22 cellular contexts compared by ENCODE assay signal in the genomic region with DNA sequence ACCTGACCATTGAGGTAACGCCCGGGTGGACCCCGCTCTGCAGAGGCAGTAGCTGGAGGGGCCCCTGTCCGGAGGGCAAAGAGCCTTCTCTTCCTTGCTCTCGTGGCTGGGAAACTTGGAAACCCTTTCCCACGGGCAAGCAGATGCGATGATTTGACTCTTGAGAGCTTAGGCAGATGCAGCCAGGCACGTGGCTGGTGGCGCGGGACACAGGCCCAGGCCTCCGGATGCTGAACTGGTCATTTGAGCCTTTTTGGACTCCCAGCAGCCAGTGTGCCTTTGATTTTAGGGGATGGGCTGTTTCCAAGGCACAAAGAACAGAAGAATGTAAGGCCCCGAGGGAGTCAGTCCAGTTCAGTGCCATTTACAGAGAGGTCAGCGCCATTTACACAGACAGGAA. TPM values are rescaled to one million over a fixed set of nuclear protein-coding genes. Genes with fewer than 3 reads are reported as not detected.
"Had no signal": no experiment of that assay in that cellular context is flagged by ENCODE, and none has a peak within 500 bp of the region (broad histone marks: within the 10 kb centered on the region; RNA-seq: fewer than 3 reads in every experiment).

No MANE protein-coding gene starts in this region.

- H3K4me1 Mint-ChIP-seq: activated naive CD8-positive, alpha-beta T cell treated with anti-CD3 and anti-CD28 coated beads, Interleukin-2, amount 10 ng/mL, durations not matched to agents 7 days and 5 days; endodermal cell had no signal

- H3K27ac ChIP-seq: breast epithelium, sigmoid colon, suprapubic skin, upper lobe of left lung had no signal

- H3K27me3 ChIP-seq: upper lobe of left lung had no signal

- H3K9me3 ChIP-seq: breast epithelium, sigmoid colon, suprapubic skin, upper lobe of left lung had no signal

- DNase-seq: activated CD4-positive, alpha-beta memory T cell treated with anti-CD3 and anti-CD28 coated beads for 36 hours; activated CD4-positive, alpha-beta T cell treated with anti-CD3 and anti-CD28 coated beads for 1 hour; activated CD8-positive, alpha-beta memory T cell treated with anti-CD3 and anti-CD28 coated beads, Interleukin-2, amount 50 U/mL, for 4 hours; activated gamma-delta T cell treated with Interleukin-2 at 50 U/mL for 16 hours; activated naive CD8-positive, alpha-beta T cell treated with anti-CD3 and anti-CD28 coated beads, Interleukin-2, amount 10 ng/mL, durations not matched to agents 7 days and 5 days; activated T-cell treated with anti-CD3 and anti-CD28 coated beads, Interleukin-2, amount 50 U/mL, for 72 hours; aorta; endodermal cell; erythroblast; left colon; nephron progenitor cell; sigmoid colon; stimulated activated CD4-positive, alpha-beta T cell treated with anti-CD3 and anti-CD28 coated beads, Interleukin-2, amount 100 ng/mL, for 48 hours; stimulated activated naive CD4-positive, alpha-beta T cell treated with Interleukin-2 at 50 U/mL for 16 hours; T-helper 2 cell had no signal

- H3K4me1 ChIP-seq: breast epithelium had no signal

- H3K27me3 Mint-ChIP-seq: activated naive CD8-positive, alpha-beta T cell treated with anti-CD3 and anti-CD28 coated beads, Interleukin-2, amount 10 ng/mL, durations not matched to agents 7 days and 5 days had no signal

- H3K4me3 ChIP-seq: breast epithelium, sigmoid colon, suprapubic skin, upper lobe of left lung had no signal

- H3K27ac Mint-ChIP-seq: activated CD4-positive, alpha-beta memory T cell treated with anti-CD3 and anti-CD28 coated beads for 36 hours; activated naive CD8-positive, alpha-beta T cell treated with anti-CD3 and anti-CD28 coated beads, Interleukin-2, amount 10 ng/mL, durations not matched to agents 7 days and 5 days; activated T-cell treated with anti-CD3 and anti-CD28 coated beads, Interleukin-2, amount 50 U/mL, for 72 hours; endodermal cell; memory B cell; nephron progenitor cell had no signal

- H3K36me3 Mint-ChIP-seq: activated naive CD8-positive, alpha-beta T cell treated with anti-CD3 and anti-CD28 coated beads, Interleukin-2, amount 10 ng/mL, durations not matched to agents 7 days and 5 days had no signal

- H3K36me3 ChIP-seq: breast epithelium had no signal

- H3K4me3 Mint-ChIP-seq: activated CD4-positive, alpha-beta memory T cell treated with anti-CD3 and anti-CD28 coated beads for 36 hours; activated naive CD8-positive, alpha-beta T cell treated with anti-CD3 and anti-CD28 coated beads, Interleukin-2, amount 10 ng/mL, durations not matched to agents 7 days and 5 days; activated T-cell treated with anti-CD3 and anti-CD28 coated beads, Interleukin-2, amount 50 U/mL, for 72 hours; endodermal cell; memory B cell; nephron progenitor cell had no signal

- H3K9me3 Mint-ChIP-seq: activated CD4-positive, alpha-beta memory T cell treated with anti-CD3 and anti-CD28 coated beads for 36 hours; activated naive CD8-positive, alpha-beta T cell treated with anti-CD3 and anti-CD28 coated beads, Interleukin-2, amount 10 ng/mL, durations not matched to agents 7 days and 5 days; activated T-cell treated with anti-CD3 and anti-CD28 coated beads, Interleukin-2, amount 50 U/mL, for 72 hours; endodermal cell; memory B cell; nephron progenitor cell had no signal

RNA-seq across cellular contexts. Expression of gene CCDC27, which starts 20.7 kb away (rescaled TPM):
- total RNA-seq: activated CD4-positive, alpha-beta memory T cell treated with anti-CD3 and anti-CD28 coated beads for 36 hours; activated naive CD8-positive, alpha-beta T cell treated with anti-CD3 and anti-CD28 coated beads, Interleukin-2, amount 10 ng/mL, durations not matched to agents 7 days and 5 days; activated T-cell treated with anti-CD3 and anti-CD28 coated beads, Interleukin-2, amount 50 U/mL, for 72 hours; aorta; breast epithelium; cerebellum; dermis microvascular lymphatic vessel endothelial cell; endodermal cell; left colon; posterior vena cava; sigmoid colon; suprapubic skin; upper lobe of left lung had no signal
- polyA plus RNA-seq: aorta, sigmoid colon had no signal
